In genomic region chr20:373171-373890, GRCh38 we compare ENCODE assay signal across 10 cellular contexts. TPM values are rescaled to one million over a fixed set of nuclear protein-coding genes. Genes with fewer than 3 reads are reported as not detected.
A peak's percentile ranks its signal among the peaks of the same experiment; 100 is the strongest.
DNase-seq lines count a peak whose midpoint lies in the region; ATAC-seq and TF ChIP-seq lines count a peak whose summit lies in the region.
"Had no signal": no experiment of that assay in that cellular context is flagged by ENCODE, and none has a peak within 500 bp of the region (broad histone marks: within the 10 kb centered on the region; RNA-seq: fewer than 3 reads in every experiment).

No MANE protein-coding gene starts in this region.

- DNase-seq in UCSD-AML1 (lab: John Stamatoyannopoulos, UW; ENCODE audit: unreplicated experiment) (peak; percentile 79), heart left ventricle (peak; percentile 39 to 65 (median 60)), SK-N-DZ (ENCODE audit: low spot score) (no peak), prostate gland (ENCODE audit: low spot score) (no peak), NCI-H1092 treated with DMSO at 0.1 percent for 48 hours (lab: John Stamatoyannopoulos, UW) (no peak)
- DNase-seq: NCI-H1417 had no signal

- H3K4me3 ChIP-seq in ACC112 (ENCODE audit: low read depth, low read length) (no peak overlapping the region), HEK293 (ENCODE audit: low read depth, low read length) (no peak overlapping the region), heart left ventricle (no peak overlapping the region), prostate gland (no peak overlapping the region)
- H3K4me3 ChIP-seq: cardiac muscle cell had no signal

- H3K9me3 ChIP-seq in HEK293 (ENCODE audit: control insufficient read depth, insufficient read depth, low read depth, low read length) (no peaks in the 10 kb centered on the region), heart left ventricle (no peaks in the 10 kb centered on the region), prostate gland (no peaks in the 10 kb centered on the region)

- TF ChIP-seq CTCF in HEK293 (tag by site-specific recombination; IDR thresholded peaks at IDR 0.05) (no peak), heart left ventricle (IDR thresholded peaks at IDR 0.05) (no peak), prostate gland (IDR thresholded peaks at IDR 0.05) (no peak)

- H2AFZ ChIP-seq in ACC112 (ENCODE audit: low read length, unreplicated experiment): peak overlapping the region; percentile 93

- ATAC-seq in heart left ventricle (peak; percentile 13 to 85 (median 65)), HG02763 (IDR thresholded peaks at IDR 0.05; ENCODE audit: unreplicated experiment) (no peak)

- no peaks in the 10 kb centered on the region for H3K27me3 ChIP-seq in ACC112 (ENCODE audit: insufficient read depth, low read length)
- H3K27me3 ChIP-seq in heart left ventricle: no peaks in the 10 kb centered on the region
- H3K27me3 ChIP-seq in prostate gland (replicated peaks; ENCODE audit: insufficient read depth): no peaks in the 10 kb centered on the region
- H3K27me3 ChIP-seq: cardiac muscle cell had no signal

- peak overlapping the region; percentile 85 for H3K27ac ChIP-seq in ACC112 (ENCODE audit: low read depth, low read length)
- no peak overlapping the region for H3K27ac ChIP-seq in HEK293 (ENCODE audit: extremely low read depth, low read depth, low read length)
- peak overlapping the region in 5 of 12 donors; percentile 19 to 60 (median 52) for H3K27ac ChIP-seq in heart left ventricle
- no peak overlapping the region for H3K27ac ChIP-seq in prostate gland
- H3K27ac ChIP-seq: cardiac muscle cell had no signal

- no peaks in the 10 kb centered on the region for H3K36me3 ChIP-seq in ACC112 (ENCODE audit: insufficient read depth, low read length)
- no peaks in the 10 kb centered on the region for H3K36me3 ChIP-seq in HEK293 (ENCODE audit: control insufficient read depth in 2 of 2, insufficient read depth in 1 of 2, low read length in 2 of 2)
- no peaks in the 10 kb centered on the region for H3K36me3 ChIP-seq in heart left ventricle
- no peaks in the 10 kb centered on the region for H3K36me3 ChIP-seq in prostate gland
- H3K36me3 ChIP-seq: cardiac muscle cell had no signal

- peaks cover 33% of the 10 kb centered on the region for H3K4me1 ChIP-seq in ACC112 (ENCODE audit: control insufficient read depth, insufficient read depth, low read length, unreplicated experiment)
- H3K4me1 ChIP-seq in HEK293 (ENCODE audit: control insufficient read depth, insufficient read depth, low read length): peaks cover 2% of the 10 kb centered on the region; the same call in 1 of the 2 replicates
- H3K4me1 ChIP-seq in heart left ventricle: peaks cover 0 to 30% (median 12%) of the 10 kb centered on the region in 12 donors
- H3K4me1 ChIP-seq in prostate gland (replicated peaks): peaks cover 4% of the 10 kb centered on the region

- TF ChIP-seq POLR2A in heart left ventricle (IDR thresholded peaks at IDR 0.05) (no peak), prostate gland (IDR thresholded peaks at IDR 0.05) (no peak)

- intact Hi-C loops in heart left ventricle (cut with DNase I) (no loop called here), prostate gland (cut with DNase I) (no loop called here)

- H3K79me2 ChIP-seq in ACC112 (ENCODE audit: control insufficient read depth, insufficient read depth, low read length, unreplicated experiment): no peaks in the 10 kb centered on the region

- WGBS in heart left ventricle, 4 donors: 47 to 64% (median 56%) methylated on average over 7 to 9 of the region's 9 CpGs
- WGBS in prostate gland: 71% methylated on average over 9 of the region's 9 CpGs

- CTCF ChIA-PET in HEK293 (lab: Yijun Ruan, JAX): interaction anchor here (1.0 to 3.4 kb wide), 3 partner anchors 11 to 58 kb away, joined by 4 to 18 read pairs (median 16); no protein-coding TSS in a partner anchor

- POLR2A ChIA-PET in HEK293 (lab: Yijun Ruan, JAX): interaction anchor here (0.6 to 1.1 kb wide), 3 partner anchors 9 to 34 kb away, joined by 4 to 5 read pairs (median 4); no protein-coding TSS in a partner anchor

TF ChIP-seq in HEK293, 187 proteins besides CTCF, POLR2A, EP300 and RAD21 (continues in another document):
- TF ChIP-seq ZSCAN30 (tag by site-specific recombination; IDR thresholded peaks at IDR 0.05) (no peak), ZNF214 (tag by site-specific recombination; IDR thresholded peaks at IDR 0.05; ENCODE audit: borderline replicate concordance) (no peak), KLF17 (tag by site-specific recombination; IDR thresholded peaks at IDR 0.05) (0 out of 2 replicates have a peak, but pooled peaks have one; percentile 67), ATF2 (tag by site-specific recombination; IDR thresholded peaks at IDR 0.05; ENCODE audit: low read depth) (peak; percentile 98), ZNF423 (tag by site-specific recombination; IDR thresholded peaks at IDR 0.05) (no peak), ZNF37A (tag by site-specific recombination; IDR thresholded peaks at IDR 0.05) (no peak), SP2 (tag by site-specific recombination; IDR thresholded peaks at IDR 0.05) (peak; percentile 36; the same call in 1 of the 2 replicates), OVOL3 (tag by site-specific recombination; IDR thresholded peaks at IDR 0.05) (no peak), ZNF549 (tag by site-specific recombination; IDR thresholded peaks at IDR 0.05) (no peak), ZNF350 (tag by site-specific recombination; IDR thresholded peaks at IDR 0.05) (no peak), ZNF202 (tag by site-specific recombination; IDR thresholded peaks at IDR 0.05; ENCODE audit: borderline replicate concordance) (no peak), HOXA7 (CRISPR knock-in tag; IDR thresholded peaks at IDR 0.05; ENCODE audit: borderline replicate concordance) (no peak), ZFP69B (tag by site-specific recombination; IDR thresholded peaks at IDR 0.05) (no peak)

RNA-seq across cellular contexts. Expression of gene TRIB3, which starts 7.2 kb away (rescaled TPM):
- 1 to 10 TPM in 7 of 9 donors, under 1 TPM in 2; 0.47 to 4.9 (median 1.2) TPM for total RNA-seq in heart left ventricle
- 1 to 10 TPM in 1 of 2 donors, under 1 TPM in 1; 0.61 to 5.9 TPM for polyA plus RNA-seq in heart left ventricle
- polyA plus RNA-seq in SK-N-DZ (2014; cell fraction: cytosol; rRNA removed): 19.6 and 25.6 TPM in 2 replicates
- polyA plus RNA-seq in SK-N-DZ (2014; cell fraction: nucleus; rRNA removed): 10.6 and 16.7 TPM in 2 replicates
- 10 to 100 TPM; 11.8 to 22.7 TPM for total RNA-seq in prostate gland

RNA-seq across cellular contexts. Expression of gene NRSN2, which starts 26.4 kb away (rescaled TPM):
- total RNA-seq in heart left ventricle (10 to 100 TPM; 13.8 to 49.5 (median 23.4) TPM), prostate gland (10 to 100 TPM; 26.3 to 48.3 TPM)
- polyA plus RNA-seq in heart left ventricle: 10 to 100 TPM; 32.4 to 33.2 TPM
- polyA plus RNA-seq in SK-N-DZ (2014; cell fraction: cytosol; rRNA removed): 26.4 and 29.4 TPM in 2 replicates
- 14.7 and 28.9 TPM in 2 replicates for polyA plus RNA-seq in SK-N-DZ (2014; cell fraction: nucleus; rRNA removed)

RNA-seq across cellular contexts. Expression of gene RBCK1, which starts 34.8 kb away (rescaled TPM):
- total RNA-seq in heart left ventricle (10 to 100 TPM; 37.0 to 77.7 (median 47.1) TPM), prostate gland (100 to 1,000 TPM; 108 to 158 TPM)
- polyA plus RNA-seq in heart left ventricle: 10 to 100 TPM; 50.6 to 60.9 TPM
- 42.3 and 48.9 TPM in 2 replicates for polyA plus RNA-seq in SK-N-DZ (2014; cell fraction: cytosol; rRNA removed)
- 56.0 and 90.3 TPM in 2 replicates for polyA plus RNA-seq in SK-N-DZ (2014; cell fraction: nucleus; rRNA removed)

RNA-seq across cellular contexts. Expression of gene SOX12, which starts 48.0 kb away (rescaled TPM):
- 10 to 100 TPM in 7 of 9 donors, 1 to 10 TPM in 2; 6.9 to 19.9 (median 11.5) TPM for total RNA-seq in heart left ventricle
- 1 to 10 TPM; 5.4 to 7.2 TPM for polyA plus RNA-seq in heart left ventricle
- polyA plus RNA-seq in SK-N-DZ (2014; cell fraction: cytosol; rRNA removed): 17.4 and 22.3 TPM in 2 replicates
- 24.7 and 43.1 TPM in 2 replicates for polyA plus RNA-seq in SK-N-DZ (2014; cell fraction: nucleus; rRNA removed)
- total RNA-seq in prostate gland: 10 to 100 TPM; 10.7 to 21.0 TPM

Comparison
In these comparisons a context has a peak if more than half of its experiments do, and no peak if none do; other contexts are left out.
1. DNase-seq: peak in UCSD-AML1 (single experiment) and heart left ventricle (5 of 5); none in SK-N-DZ (single experiment), prostate gland (single experiment) and NCI-H1092 treated with DMSO at 0.1 percent for 48 hours (single experiment).